30 cellular contexts compared by ENCODE assay signal in genomic region chr6:44363377-44363926, GRCh38. TPM values are rescaled to one million over a fixed set of nuclear protein-coding genes. Genes with fewer than 3 reads are reported as not detected.
"Had no signal": no experiment of that assay in that cellular context is flagged by ENCODE, and none has a peak within 500 bp of the region (broad histone marks: within the 10 kb centered on the region; RNA-seq: fewer than 3 reads in every experiment).

No MANE protein-coding gene starts in this region.

- H3K9me3 ChIP-seq: ascending aorta, colonic mucosa, esophagus muscularis mucosa, gastrocnemius medialis, heart left ventricle had no signal

- H3K4me3 Mint-ChIP-seq: activated B cell treated with CpG ODN at 0.5 μM for 24 hours; activated CD8-positive, alpha-beta T cell treated with anti-CD3 and anti-CD28 coated beads for 36 hours; activated naive CD4-positive, alpha-beta T cell treated with anti-CD3 and anti-CD28 coated beads, Interleukin-2, amount 10 ng/mL, durations not matched to agents 7 days and 5 days; activated naive CD8-positive, alpha-beta T cell treated with anti-CD3 and anti-CD28 coated beads, Interleukin-2, amount 10 ng/mL, durations not matched to agents 7 days and 5 days; activated T-cell treated with anti-CD3 and anti-CD28 coated beads, Interleukin-2, amount 50 U/mL, for 4 hours; activated T-helper 17 cell treated with anti-CD3 and anti-CD28 coated beads, Interleukin-2, amount 50 U/mL, for 72 hours; effector memory CD8-positive, alpha-beta T cell had no signal

- H3K36me3 ChIP-seq: ascending aorta, colonic mucosa, esophagus muscularis mucosa, gastrocnemius medialis, heart left ventricle had no signal

- H3K9me3 Mint-ChIP-seq: activated B cell treated with CpG ODN at 0.5 μM for 24 hours; activated CD8-positive, alpha-beta T cell treated with anti-CD3 and anti-CD28 coated beads for 36 hours; activated naive CD4-positive, alpha-beta T cell treated with anti-CD3 and anti-CD28 coated beads, Interleukin-2, amount 10 ng/mL, durations not matched to agents 7 days and 5 days; activated naive CD4-positive, alpha-beta T cell treated with anti-CD3 and anti-CD28 coated beads, Interleukin-2, amount 50 U/mL, for 72 hours; activated naive CD8-positive, alpha-beta T cell treated with anti-CD3 and anti-CD28 coated beads, Interleukin-2, amount 10 ng/mL, durations not matched to agents 7 days and 5 days; activated T-cell treated with anti-CD3 and anti-CD28 coated beads, Interleukin-2, amount 50 U/mL, for 4 hours; activated T-helper 17 cell treated with anti-CD3 and anti-CD28 coated beads, Interleukin-2, amount 50 U/mL, for 72 hours; effector memory CD8-positive, alpha-beta T cell had no signal

- H3K27me3 ChIP-seq: ascending aorta, colonic mucosa, esophagus muscularis mucosa, gastrocnemius medialis had no signal

- H3K27ac Mint-ChIP-seq: activated B cell treated with CpG ODN at 0.5 μM for 24 hours; activated CD8-positive, alpha-beta T cell treated with anti-CD3 and anti-CD28 coated beads for 36 hours; activated naive CD4-positive, alpha-beta T cell treated with anti-CD3 and anti-CD28 coated beads, Interleukin-2, amount 10 ng/mL, durations not matched to agents 7 days and 5 days; activated naive CD4-positive, alpha-beta T cell treated with anti-CD3 and anti-CD28 coated beads, Interleukin-2, amount 50 U/mL, for 72 hours; activated naive CD8-positive, alpha-beta T cell treated with anti-CD3 and anti-CD28 coated beads, Interleukin-2, amount 10 ng/mL, durations not matched to agents 7 days and 5 days; activated T-helper 17 cell treated with anti-CD3 and anti-CD28 coated beads, Interleukin-2, amount 50 U/mL, for 72 hours; effector memory CD8-positive, alpha-beta T cell had no signal

- H3K4me1 Mint-ChIP-seq: activated naive CD4-positive, alpha-beta T cell treated with anti-CD3 and anti-CD28 coated beads, Interleukin-2, amount 10 ng/mL, durations not matched to agents 7 days and 5 days; activated T-helper 17 cell treated with anti-CD3 and anti-CD28 coated beads, Interleukin-2, amount 50 U/mL, for 72 hours had no signal

- ATAC-seq: activated CD4-positive, CD25-positive, alpha-beta regulatory T cell treated with anti-CD3 and anti-CD28 coated beads, Interleukin-2, amount 50 U/mL, for 24 hours; activated CD8-positive, alpha-beta T cell treated with anti-CD3 and anti-CD28 coated beads for 36 hours; activated naive CD4-positive, alpha-beta T cell treated with anti-CD3 and anti-CD28 coated beads, Interleukin-2, amount 50 U/mL, for 72 hours; activated T-cell treated with anti-CD3 and anti-CD28 coated beads, Interleukin-2, amount 50 U/mL, for 4 hours; activated T-helper 17 cell treated with anti-CD3 and anti-CD28 coated beads, Interleukin-2, amount 50 U/mL, for 72 hours; effector memory CD8-positive, alpha-beta T cell; foreskin keratinocyte; gastrocnemius medialis; heart left ventricle had no signal

- H3K27ac ChIP-seq: ascending aorta, colonic mucosa, esophagus muscularis mucosa, foreskin keratinocyte, gastrocnemius medialis, heart left ventricle, VCaP had no signal

- H3K4me1 ChIP-seq: ascending aorta, colonic mucosa, esophagus muscularis mucosa, foreskin keratinocyte, gastrocnemius medialis, heart left ventricle had no signal

- H3K4me3 ChIP-seq: ascending aorta, colonic mucosa, esophagus muscularis mucosa, gastrocnemius medialis, heart left ventricle had no signal

- H3K36me3 Mint-ChIP-seq: activated naive CD4-positive, alpha-beta T cell treated with anti-CD3 and anti-CD28 coated beads, Interleukin-2, amount 10 ng/mL, durations not matched to agents 7 days and 5 days; activated naive CD4-positive, alpha-beta T cell treated with anti-CD3 and anti-CD28 coated beads, Interleukin-2, amount 50 U/mL, for 72 hours; activated naive CD8-positive, alpha-beta T cell treated with anti-CD3 and anti-CD28 coated beads, Interleukin-2, amount 10 ng/mL, durations not matched to agents 7 days and 5 days had no signal

- DNase-seq: activated B cell treated with CpG ODN at 0.5 μM for 24 hours; activated CD4-positive, alpha-beta T cell treated with anti-CD3 and anti-CD28 coated beads for 48 hours; activated CD4-positive, alpha-beta T cell treated with anti-CD3 and anti-CD28 coated beads, Interleukin-2, amount 50 U/mL, for 1 hour; activated CD4-positive, alpha-beta T cell treated with anti-CD3 and anti-CD28 coated beads, Interleukin-2, amount 50 U/mL, for 48 hours; activated CD8-positive, alpha-beta memory T cell treated with anti-CD3 and anti-CD28 coated beads for 24 hours; activated CD8-positive, alpha-beta T cell treated with anti-CD3 and anti-CD28 coated beads for 36 hours; activated gamma-delta T cell; activated naive CD4-positive, alpha-beta T cell; activated naive CD4-positive, alpha-beta T cell treated with anti-CD3 and anti-CD28 coated beads, Interleukin-2, amount 10 ng/mL, durations not matched to agents 7 days and 5 days; activated naive CD8-positive, alpha-beta T cell treated with anti-CD3 and anti-CD28 coated beads, Interleukin-2, amount 10 ng/mL, durations not matched to agents 7 days and 5 days; activated T-cell treated with anti-CD3 and anti-CD28 coated beads, Interleukin-2, amount 50 U/mL, for 4 hours; caudate nucleus; colonic mucosa; effector CD4-positive, alpha-beta T cell; effector memory CD8-positive, alpha-beta T cell; erythroblast; foreskin keratinocyte; gastrocnemius medialis; glutamatergic neuron; heart left ventricle; T-helper 2 cell had no signal

RNA-seq across cellular contexts. Expression of gene SPATS1, which starts 21.0 kb away (rescaled TPM):
- total RNA-seq: activated B cell treated with CpG ODN at 0.5 μM for 24 hours; activated CD8-positive, alpha-beta T cell treated with anti-CD3 and anti-CD28 coated beads for 36 hours; activated naive CD4-positive, alpha-beta T cell treated with anti-CD3 and anti-CD28 coated beads, Interleukin-2, amount 50 U/mL, for 72 hours; activated naive CD8-positive, alpha-beta T cell treated with anti-CD3 and anti-CD28 coated beads, Interleukin-2, amount 10 ng/mL, durations not matched to agents 7 days and 5 days; activated T-cell treated with anti-CD3 and anti-CD28 coated beads, Interleukin-2, amount 50 U/mL, for 4 hours; activated T-helper 17 cell treated with anti-CD3 and anti-CD28 coated beads, Interleukin-2, amount 50 U/mL, for 72 hours; ascending aorta; chondrocyte; colonic mucosa; dermis microvascular lymphatic vessel endothelial cell; esophagus muscularis mucosa; foreskin keratinocyte; gastrocnemius medialis; heart left ventricle; T-helper 1 cell treated with Interleukin-12 subunit alpha and Interleukin-12 subunit beta and Interleukin-4 antibody, amounts not matched to agents 30 ng/mL and 1 ng/mL, for 36 hours had no signal
- polyA plus RNA-seq: foreskin keratinocyte, heart left ventricle had no signal
